ENCODE assay signal across 12 cellular contexts in the genomic region with DNA sequence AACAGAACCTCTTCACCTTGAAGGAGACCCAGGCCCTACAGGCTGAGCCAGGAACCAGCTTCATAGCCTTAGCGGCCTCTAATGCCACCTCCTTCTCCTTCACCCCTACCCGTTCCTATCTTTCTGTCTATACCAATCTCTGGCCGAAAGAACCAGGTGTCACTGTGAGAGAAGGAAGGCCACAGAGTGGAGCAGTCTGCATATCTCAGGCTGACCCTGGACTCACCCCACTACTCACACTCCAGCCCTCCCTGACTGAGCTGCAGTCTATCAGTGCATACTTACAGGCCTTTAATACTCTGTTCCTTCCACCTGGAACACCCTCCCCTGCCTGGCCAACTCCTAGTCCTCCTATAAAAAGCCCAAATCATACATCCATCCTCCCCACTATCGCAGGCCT. TPM values are rescaled to one million over a fixed set of nuclear protein-coding genes. Genes with fewer than 3 reads are reported as not detected.
DNase-seq lines count a peak whose midpoint lies in the region; ATAC-seq and TF ChIP-seq lines count a peak whose summit lies in the region.
"Had no signal": no experiment of that assay in that cellular context is flagged by ENCODE, and none has a peak within 500 bp of the region (broad histone marks: within the 10 kb centered on the region; RNA-seq: fewer than 3 reads in every experiment).

No MANE protein-coding gene starts in this region.

- H3K4me1 Mint-ChIP-seq in MCF 10A (ENCODE audit: insufficient read depth, unreplicated experiment): peaks cover 19% of the 10 kb centered on the region

- TF ChIP-seq POLR2A in vagina (IDR thresholded peaks at IDR 0.05): no peak

- H3K36me3 ChIP-seq in mucosa of stomach (ENCODE audit: control insufficient read depth, insufficient read depth, low read length) (no peaks in the 10 kb centered on the region), vagina (no peaks in the 10 kb centered on the region), ascending aorta (peaks cover 3 to 14% of the 10 kb centered on the region in 2 donors)

- CTCF ChIA-PET in MCF 10A (lab: Yijun Ruan, JAX): interaction anchor here (0.5 to 1.6 kb wide), 4 partner anchors 14 to 796 kb away, joined by 3 to 6 read pairs (median 4); no protein-coding TSS in a partner anchor

- H3K4me3 Mint-ChIP-seq in MCF 10A (ENCODE audit: unreplicated experiment): peak overlapping the region; percentile 81

- no TSS peak for BruUV-seq in MCF 10A (replicated peaks; lab: Mats Ljungman, UMichigan)

- DNase-seq in Right ventricle myocardium superior (no peak), left cardiac atrium (no peak), MCF 10A (ENCODE audit: unreplicated experiment) (no peak), vagina (ENCODE audit: extremely low spot score in 2 of 2) (no peak), ascending aorta (ENCODE audit: low spot score in 2 of 2) (no peak), ureter (ENCODE audit: low spot score) (no peak)
- DNase-seq: activated CD8-positive, alpha-beta memory T cell treated with anti-CD3 and anti-CD28 coated beads for 24 hours; Caco-2; mucosa of descending colon; NK-92 treated with Interleukin-12 subunit alpha and Interleukin-12 subunit beta, amount 100 ng/mL, for 24 hours had no signal

- H3K4me3 ChIP-seq in mucosa of stomach (ENCODE audit: low read length) (no peak overlapping the region), vagina (peak overlapping the region in 1 of 2 donors; percentile 62), ascending aorta (peak overlapping the region in 1 of 2 donors; percentile 76)
- H3K4me3 ChIP-seq: mucosa of descending colon had no signal

- peaks cover 25% of the 10 kb centered on the region for H3K36me3 Mint-ChIP-seq in MCF 10A (ENCODE audit: insufficient read depth, unreplicated experiment)

- H3K27ac ChIP-seq in vagina (peak overlapping the region; percentile 26), ascending aorta (peak overlapping the region in 1 of 2 donors; percentile 90)

- no peaks in the 10 kb centered on the region for H3K9me3 ChIP-seq in mucosa of stomach (ENCODE audit: control insufficient read depth, low read length)
- no peaks in the 10 kb centered on the region for H3K9me3 ChIP-seq in vagina
- no peaks in the 10 kb centered on the region for H3K9me3 ChIP-seq in ascending aorta
- H3K9me3 ChIP-seq: Caco-2, mucosa of descending colon had no signal

- POLR2A ChIA-PET in MCF 10A (lab: Yijun Ruan, JAX): interaction anchor here (0.6 to 1.0 kb wide), 4 partner anchors 35 to 102 kb away, joined by 3 to 5 read pairs (median 4); no protein-coding TSS in a partner anchor

- H3K4me1 ChIP-seq in mucosa of stomach (ENCODE audit: control insufficient read depth, insufficient read depth, low read length): peaks cover 49% of the 10 kb centered on the region
- peaks cover 66% of the 10 kb centered on the region for H3K4me1 ChIP-seq in vagina
- H3K4me1 ChIP-seq in ascending aorta: peaks cover 13 to 32% of the 10 kb centered on the region in 2 donors

- H3K27ac Mint-ChIP-seq in MCF 10A (ENCODE audit: low read depth, unreplicated experiment): peak overlapping the region; percentile 1

- no peaks in the 10 kb centered on the region for H3K27me3 ChIP-seq in mucosa of stomach (ENCODE audit: control insufficient read depth, insufficient read depth, low read length)
- H3K27me3 ChIP-seq in vagina: no peaks in the 10 kb centered on the region
- H3K27me3 ChIP-seq in ascending aorta: no peaks in the 10 kb centered on the region

- H3K9me3 Mint-ChIP-seq in MCF 10A (ENCODE audit: unreplicated experiment): no peaks in the 10 kb centered on the region

- TF ChIP-seq CTCF in MCF 10A (IDR thresholded peaks at IDR 0.05; ENCODE audit: unreplicated experiment) (no peak), vagina (IDR thresholded peaks at IDR 0.05) (no peak), ascending aorta (IDR thresholded peaks at IDR 0.05) (no peak)

- intact Hi-C loops in Right ventricle myocardium superior (cut with DNase I): no loop called here
- intact Hi-C loops in left cardiac atrium (cut with DNase I): no loop called here
- intact Hi-C loops in MCF 10A (cut with micrococcal nuclease): no loop called here
- intact Hi-C loops in vagina (cut with DNase I): no loop called here
- intact Hi-C loops in ascending aorta (cut with DNase I): no loop called here

- H3K9ac ChIP-seq in mucosa of stomach (ENCODE audit: low read length): peak overlapping the region; percentile 79

- no peaks in the 10 kb centered on the region for H3K27me3 Mint-ChIP-seq in MCF 10A (ENCODE audit: insufficient read depth, unreplicated experiment)

- ATAC-seq in Right ventricle myocardium superior (ENCODE audit: poor library complexity) (peak; percentile 3), left cardiac atrium (no peak), HG03342 (IDR thresholded peaks at IDR 0.05; ENCODE audit: unreplicated experiment) (no peak)
- ATAC-seq: mucosa of descending colon had no signal

RNA-seq across cellular contexts. Expression of a gene that starts 32.7 kb away (rescaled TPM):
- 58.0 TPM for total RNA-seq in Right ventricle myocardium superior
- 10 to 100 TPM; 60.3 to 66.9 TPM for total RNA-seq in left cardiac atrium
- total RNA-seq in MCF 10A (2022): 47.0 and 47.6 TPM in 2 replicates
- 59.2 TPM for total RNA-seq in vagina
- total RNA-seq in ascending aorta: 238 TPM
- 86.2 TPM for total RNA-seq in ureter

RNA-seq across cellular contexts. Expression of a gene that starts 45.3 kb away (rescaled TPM):
- total RNA-seq in Right ventricle myocardium superior (38.5 TPM), left cardiac atrium (10 to 100 TPM; 40.9 to 41.6 TPM), MCF 10A (2022) (1.9 and 3.3 TPM in 2 replicates), vagina (57.0 TPM), ascending aorta (403 TPM), ureter (49.6 TPM)
